ENCODE assay signal across 17 cellular contexts in the genomic region with DNA sequence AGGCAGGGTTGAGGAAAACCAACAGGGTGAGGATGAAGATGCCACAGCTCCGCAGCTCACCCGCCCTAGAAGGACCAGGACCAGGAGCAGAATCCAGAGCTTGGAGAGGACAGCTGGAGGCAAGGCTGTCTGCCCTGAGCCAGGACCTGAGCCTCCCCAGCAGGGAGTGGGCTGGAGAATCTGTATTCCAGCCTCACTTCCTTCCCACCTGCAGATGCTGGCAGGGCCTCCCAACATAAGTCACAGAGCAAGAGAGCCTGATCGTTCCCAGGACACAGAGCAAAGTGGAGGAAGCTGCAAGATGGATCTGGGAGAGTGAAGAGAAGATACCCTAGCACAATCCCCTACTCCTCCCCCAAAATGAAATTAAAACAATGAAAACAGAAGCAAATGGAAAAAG.
DNase-seq lines count a peak whose midpoint lies in the region; ATAC-seq and TF ChIP-seq lines count a peak whose summit lies in the region.
"Had no signal": no experiment of that assay in that cellular context is flagged by ENCODE, and none has a peak within 500 bp of the region (broad histone marks: within the 10 kb centered on the region; RNA-seq: fewer than 3 reads in every experiment).

No MANE protein-coding gene starts in this region.

- H2BK5ac ChIP-seq in IMR-90 (ENCODE audit: low read depth, low read length, poor library complexity, severe bottlenecking) (no peak overlapping the region), trophoblast cell (ENCODE audit: low read depth, low read length, poor library complexity) (peak overlapping the region; percentile 51)

- H3K4me3 Mint-ChIP-seq in GM23338: no peak overlapping the region
- H3K4me3 Mint-ChIP-seq: B cell; CD4-positive, CD25-positive, alpha-beta regulatory T cell; CD8-positive, alpha-beta T cell had no signal

- no peak for TF ChIP-seq CTCF in GM23338 (conservative IDR thresholded peaks at IDR 0.05; ENCODE audit: low read depth in 2 of 2)
- no peak for TF ChIP-seq CTCF in IMR-90 (conservative IDR thresholded peaks at IDR 0.05; ENCODE audit: low read depth, low read length)
- no peak for TF ChIP-seq CTCF in osteoblast (IDR thresholded peaks at IDR 0.05; ENCODE audit: extremely low read depth, low read depth, low read length)

- TF ChIP-seq RAD21 in IMR-90 (IDR thresholded peaks at IDR 0.05; ENCODE audit: low read length): no peak

- H3K23ac ChIP-seq in IMR-90 (ENCODE audit: low read depth, low read length) (no peak overlapping the region), trophoblast cell (ENCODE audit: low read length) (no peak overlapping the region)

- H3K4me3 ChIP-seq in GM23338 (no peak overlapping the region), IMR-90 (ENCODE audit: insufficient read depth, low read depth, low read length) (no peak overlapping the region), muscle layer of colon (ENCODE audit: low read depth in 1 of 2, low read length in 2 of 2) (no peak overlapping the region), trophoblast cell (ENCODE audit: low read depth, low read length) (no peak overlapping the region), osteoblast (ENCODE audit: insufficient read depth, low read length) (no peak overlapping the region)
- H3K4me3 ChIP-seq: BLaER1 had no signal

- H3K79me1 ChIP-seq in IMR-90 (ENCODE audit: low read depth in 1 of 2, low read length in 2 of 2): no peaks in the 10 kb centered on the region
- H3K79me1 ChIP-seq in trophoblast cell (ENCODE audit: low read length): no peaks in the 10 kb centered on the region

- H2BK120ac ChIP-seq in IMR-90 (ENCODE audit: low read depth, low read length) (no peak overlapping the region), trophoblast cell (ENCODE audit: insufficient read depth, low read length, poor library complexity) (no peak overlapping the region)

- in situ Hi-C loops in IMR-90 (cut with MboI; ENCODE audit: low sequenced_read_pairs): no loop called here

- no peak overlapping the region for H4K12ac ChIP-seq in trophoblast cell (ENCODE audit: low read depth, low read length)

- no peaks in the 10 kb centered on the region for H4K20me1 ChIP-seq in GM23338 (replicated peaks; ENCODE audit: insufficient read depth)
- no peaks in the 10 kb centered on the region for H4K20me1 ChIP-seq in IMR-90 (ENCODE audit: insufficient read depth, low read length)
- H4K20me1 ChIP-seq in osteoblast (ENCODE audit: insufficient read depth, low read length): no peaks in the 10 kb centered on the region
- H4K20me1 ChIP-seq: BLaER1 had no signal

- H3K27ac ChIP-seq in GM23338 (ENCODE audit: low read depth): no peak overlapping the region
- no peak overlapping the region for H3K27ac ChIP-seq in IMR-90 (ENCODE audit: insufficient read depth, low read length)
- H3K27ac ChIP-seq in muscle layer of colon (ENCODE audit: low read depth, low read length): peak overlapping the region; percentile 6
- H3K27ac ChIP-seq in trophoblast cell (ENCODE audit: low read depth, low read length): no peak overlapping the region
- no peak overlapping the region for H3K27ac ChIP-seq in osteoblast (ENCODE audit: low read depth, low read length)
- H3K27ac ChIP-seq: BLaER1, C4-2B had no signal

- no peak overlapping the region for H4K91ac ChIP-seq in IMR-90 (ENCODE audit: insufficient read depth, low read depth, low read length)
- H4K91ac ChIP-seq in trophoblast cell (ENCODE audit: low read depth, low read length): peak overlapping the region; percentile 36

- H4K8ac ChIP-seq in IMR-90 (ENCODE audit: low read depth in 2 of 2, low read length in 2 of 2) (no peak overlapping the region), trophoblast cell (ENCODE audit: low read depth, low read length) (no peak overlapping the region)

- H3K14ac ChIP-seq in IMR-90 (replicated peaks; ENCODE audit: low read depth, low read length) (no peak overlapping the region), trophoblast cell (ENCODE audit: low read length) (no peak overlapping the region)

- H3K9ac ChIP-seq in IMR-90 (ENCODE audit: low read depth, low read length) (no peak overlapping the region), muscle layer of colon (ENCODE audit: low read length) (no peak overlapping the region), trophoblast cell (ENCODE audit: low read length) (peak overlapping the region; percentile 24)
- H3K9ac ChIP-seq: BLaER1 had no signal

- H3K36me3 Mint-ChIP-seq in GM23338 (ENCODE audit: low read depth): no peaks in the 10 kb centered on the region
- H3K36me3 Mint-ChIP-seq: CD4-positive, CD25-positive, alpha-beta regulatory T cell; CD8-positive, alpha-beta T cell had no signal

- H2AK5ac ChIP-seq in IMR-90 (ENCODE audit: low read depth, low read length) (no peak overlapping the region), trophoblast cell (ENCODE audit: low read length) (no peak overlapping the region)

- no peak for DNase-seq in GM23338 (ENCODE audit: low spot score)
- no peak for DNase-seq in IMR-90
- no peak for DNase-seq in trophoblast cell
- no peak for DNase-seq in hippocampal formation (lab: John Stamatoyannopoulos, UW)
- DNase-seq in cerebellar nuclear complex (lab: John Stamatoyannopoulos, UW): no peak
- DNase-seq in osteoblast (ENCODE audit: insufficient read length, low spot score, missing footprints): no peak
- DNase-seq: Caco-2; CD4-positive, CD25-positive, alpha-beta regulatory T cell; CD8-positive, alpha-beta T cell; DMS153; DND-41; H7; HCEC 1CT had no signal

- H3K4ac ChIP-seq in IMR-90 (ENCODE audit: low read depth, low read length): no peak overlapping the region
- no peak overlapping the region for H3K4ac ChIP-seq in trophoblast cell (ENCODE audit: low read depth, low read length)

- intact Hi-C loops in IMR-90 (cut with micrococcal nuclease): loop anchor here (1.0 to 10.0 kb wide), 6 partner anchors 62 to 311 kb away; partner anchors contain the start of genes CDK8, RNF6 and WASF3

- no TSS peak for BruUV-seq in IMR-90 (replicated peaks; lab: Mats Ljungman, UMichigan)

- no peak overlapping the region for H2AK9ac ChIP-seq in IMR-90 (replicated peaks; ENCODE audit: low read depth, low read length, poor library complexity)

- no peak overlapping the region for H2BK20ac ChIP-seq in IMR-90 (ENCODE audit: low read depth, low read length)

- peak overlapping the region; percentile 72 for H2BK12ac ChIP-seq in trophoblast cell (ENCODE audit: low read length)

- H3K27me3 ChIP-seq in GM23338 (ENCODE audit: insufficient read depth) (no peaks in the 10 kb centered on the region), IMR-90 (ENCODE audit: control insufficient read depth, insufficient read depth, low read length) (peaks cover 3% of the 10 kb centered on the region), muscle layer of colon (ENCODE audit: control insufficient read depth in 1 of 2, insufficient read depth in 2 of 2, low read length in 2 of 2) (no peaks in the 10 kb centered on the region), trophoblast cell (ENCODE audit: insufficient read depth, low read length) (no peaks in the 10 kb centered on the region), osteoblast (ENCODE audit: insufficient read depth, low read length) (no peaks in the 10 kb centered on the region)
- H3K27me3 ChIP-seq: BLaER1 had no signal

- no peaks in the 10 kb centered on the region for H3K9me2 ChIP-seq in GM23338 (ENCODE audit: insufficient read depth)

- CTCF ChIA-PET in IMR-90 (lab: Yijun Ruan, JAX): interaction anchor here (0.6 to 2.5 kb wide), 5 partner anchors 85 to 386 kb away, joined by 3 to 27 read pairs (median 5); no protein-coding TSS in a partner anchor

- H3K27me3 Mint-ChIP-seq in GM23338 (ENCODE audit: insufficient read depth, low read depth, poor library complexity): peaks cover 7% of the 10 kb centered on the region

- no peaks in the 10 kb centered on the region for H3K9me3 Mint-ChIP-seq in GM23338
- H3K9me3 Mint-ChIP-seq: CD4-positive, CD25-positive, alpha-beta regulatory T cell; CD8-positive, alpha-beta T cell had no signal

- H2AFZ ChIP-seq in GM23338 (peak overlapping the region; percentile 44; the same call in 1 of the 2 replicates), IMR-90 (replicated peaks; ENCODE audit: low read length, poor library complexity) (peak overlapping the region; percentile 12), trophoblast cell (ENCODE audit: insufficient read depth, low read length, poor library complexity) (peak overlapping the region; percentile 1), osteoblast (ENCODE audit: low read length) (no peak overlapping the region)

- TF ChIP-seq POLR2A in IMR-90 (IDR thresholded peaks at IDR 0.05; ENCODE audit: low read depth, low read length): no peak

- H3K27ac Mint-ChIP-seq in GM23338: no peak overlapping the region
- H3K27ac Mint-ChIP-seq: B cell; CD8-positive, alpha-beta T cell had no signal

- peaks cover 18% of the 10 kb centered on the region for H3K9me1 ChIP-seq in IMR-90 (ENCODE audit: insufficient read depth, low read length)

- H4K5ac ChIP-seq in IMR-90 (ENCODE audit: low read depth, low read length): no peak overlapping the region

- H3K4me1 ChIP-seq in GM23338 (ENCODE audit: insufficient read depth) (no peaks in the 10 kb centered on the region), IMR-90 (ENCODE audit: control insufficient read depth, insufficient read depth, low read length) (peaks cover 17% of the 10 kb centered on the region), muscle layer of colon (ENCODE audit: insufficient read depth, low read length) (peaks cover 13% of the 10 kb centered on the region), trophoblast cell (ENCODE audit: control insufficient read depth in 1 of 2, insufficient read depth in 2 of 2, low read length in 2 of 2) (peaks cover 3 to 4% of the 10 kb centered on the region in 2 experiments), osteoblast (ENCODE audit: insufficient read depth, low read length) (peaks cover 32% of the 10 kb centered on the region)
- H3K4me1 ChIP-seq: Caco-2 had no signal

- no peak overlapping the region for H2BK15ac ChIP-seq in IMR-90 (ENCODE audit: low read depth, low read length)

- ATAC-seq in GM23338 (no peak), IMR-90 (ENCODE audit: low read depth) (no peak)

- peaks cover 7% of the 10 kb centered on the region; the same call in 2 of the 3 replicates for H3K4me1 Mint-ChIP-seq in GM23338
- H3K4me1 Mint-ChIP-seq: B cell had no signal

- H3K79me2 ChIP-seq in GM23338 (replicated peaks; ENCODE audit: insufficient read depth) (no peaks in the 10 kb centered on the region), trophoblast cell (ENCODE audit: control insufficient read depth, insufficient read depth, low read length, poor library complexity) (no peaks in the 10 kb centered on the region), osteoblast (ENCODE audit: insufficient read depth, low read length) (no peaks in the 10 kb centered on the region)

- WGBS in IMR-90 (ENCODE audit: extremely low coverage in 2 of 2, insufficient read length in 1 of 2), 2 experiments: 100% methylated on average over 2 of the region's 3 CpGs; no CpG with 5 or more reads in 1 of the 2 experiments
- WGBS in trophoblast cell (ENCODE audit: extremely low coverage, insufficient coverage, insufficient read length): no CpG with 5 or more reads among the region's 3 CpGs

- POLR2A ChIA-PET in IMR-90 (lab: Charles Lee; ENCODE audit: unreplicated experiment): interaction anchor here (0.6 kb wide), 2 partner anchors 16 to 279 kb away, joined by 4 to 6 read pairs; no protein-coding TSS in a partner anchor

- H3K4me2 ChIP-seq in GM23338 (no peak overlapping the region), IMR-90 (ENCODE audit: low read depth, low read length) (no peak overlapping the region), trophoblast cell (ENCODE audit: low read length) (no peak overlapping the region), osteoblast (ENCODE audit: insufficient read depth, low read length) (no peak overlapping the region)
- H3K4me2 ChIP-seq: BLaER1 had no signal

- no peaks in the 10 kb centered on the region for H3K9me3 ChIP-seq in IMR-90 (ENCODE audit: control insufficient read depth, insufficient read depth, low read length)
- H3K9me3 ChIP-seq in muscle layer of colon (ENCODE audit: low read length): no peaks in the 10 kb centered on the region
- H3K9me3 ChIP-seq in trophoblast cell (ENCODE audit: insufficient read depth, low read depth, low read length): no peaks in the 10 kb centered on the region
- H3K9me3 ChIP-seq in osteoblast (ENCODE audit: low read depth, low read length): no peaks in the 10 kb centered on the region
- H3K9me3 ChIP-seq: BLaER1, Caco-2 had no signal

- no peak overlapping the region for H3K56ac ChIP-seq in IMR-90 (ENCODE audit: extremely low read depth, insufficient read depth, low read length)

- dilution Hi-C loops in IMR-90 (cut with HindIII; ENCODE audit: low sequenced_read_pairs, unreplicated experiment): no loop called here

- H3K36me3 ChIP-seq in GM23338 (ENCODE audit: insufficient read depth) (no peaks in the 10 kb centered on the region), IMR-90 (ENCODE audit: control insufficient read depth, insufficient read depth, low read length) (no peaks in the 10 kb centered on the region), muscle layer of colon (ENCODE audit: insufficient read depth, low read length) (no peaks in the 10 kb centered on the region), trophoblast cell (ENCODE audit: control insufficient read depth in 1 of 2, insufficient read depth in 2 of 2, low read length in 2 of 2) (no peaks in the 10 kb centered on the region), osteoblast (ENCODE audit: insufficient read depth, low read length) (no peaks in the 10 kb centered on the region)
- H3K36me3 ChIP-seq: BLaER1 had no signal

- H3K18ac ChIP-seq in IMR-90 (ENCODE audit: low read depth, low read length) (no peak overlapping the region), trophoblast cell (ENCODE audit: low read length) (no peak overlapping the region)

- no peaks in the 10 kb centered on the region for H3F3A ChIP-seq in GM23338 (replicated peaks; ENCODE audit: low read depth)
